In genomic region chrX:151151668-151152267, GRCh38 we compare ENCODE assay signal across 8 cellular contexts. TPM values are rescaled to one million over a fixed set of nuclear protein-coding genes. Genes with fewer than 3 reads are reported as not detected.
DNase-seq lines count a peak whose midpoint lies in the region; ATAC-seq and TF ChIP-seq lines count a peak whose summit lies in the region.

No MANE protein-coding gene starts in this region.

- POLR2A ChIA-PET in AG04450 (lab: Yijun Ruan, JAX), result no interaction called here
- POLR2A ChIA-PET in activated CD8-positive, alpha-beta T cell treated with anti-CD3 and anti-CD28 coated beads for 36 hours (lab: Charles Lee), result no interaction called here

- peaks cover 12% of the 10 kb centered on the region for H3K27me3 Mint-ChIP-seq in activated CD8-positive, alpha-beta T cell treated with anti-CD3 and anti-CD28 coated beads for 36 hours

- intact Hi-C loops in activated CD8-positive, alpha-beta T cell treated with anti-CD3 and anti-CD28 coated beads for 36 hours (cut with micrococcal nuclease), result loop anchor here (2.0 to 5.0 kb wide), 2 partner anchors 211 to 529 kb away; no protein-coding TSS in a partner anchor
- intact Hi-C loops in psoas muscle (cut with DNase I), result loop anchor here (2.0 to 10.0 kb wide), 3 partner anchors 529 to 1483 kb away; partner anchors contain the start of gene GABRQ (in 1 of the 2)

- H3K27ac ChIP-seq in AG04450 (ENCODE audit: low read depth, low read length), result no peak overlapping the region
- no peak overlapping the region for H3K27ac ChIP-seq in psoas muscle

- H3K27ac Mint-ChIP-seq in activated CD8-positive, alpha-beta T cell treated with anti-CD3 and anti-CD28 coated beads for 36 hours, result no peak overlapping the region

- CTCF ChIA-PET in AG04450 (lab: Charles Lee), result interaction anchor here (0.8 to 1.8 kb wide), 4 partner anchors 208 to 1479 kb away, joined by 3 to 8 read pairs (median 7); no protein-coding TSS in a partner anchor
- CTCF ChIA-PET in activated CD8-positive, alpha-beta T cell treated with anti-CD3 and anti-CD28 coated beads for 36 hours (lab: Charles Lee), result interaction anchor here (1.0 to 2.0 kb wide), 5 partner anchors 208 to 534 kb away, joined by 3 to 9 read pairs (median 5); no protein-coding TSS in a partner anchor

- ATAC-seq in HG02970 (IDR thresholded peaks at IDR 0.05; ENCODE audit: low FRiP score, unreplicated experiment) (peak; percentile 75), psoas muscle (peak in 2 of 4 donors; percentile 46 to 69)
- ATAC-seq in activated CD8-positive, alpha-beta T cell treated with anti-CD3 and anti-CD28 coated beads for 36 hours, result peak; percentile 45

- H3K4me3 Mint-ChIP-seq in activated CD8-positive, alpha-beta T cell treated with anti-CD3 and anti-CD28 coated beads for 36 hours, result no peak overlapping the region

- no peak for DNase-seq in AG04450 (ENCODE audit: low read depth, low spot score)
- peak; percentile 19 for DNase-seq in GM04504 (ENCODE audit: low read depth)
- peak; percentile 42 for DNase-seq in NCI-H2227 treated with DMSO at 0.1 percent for 48 hours (lab: John Stamatoyannopoulos, UW)
- DNase-seq in activated CD8-positive, alpha-beta T cell treated with anti-CD3 and anti-CD28 coated beads for 36 hours, result peak; percentile 29
- DNase-seq in fibroblast of villous mesenchyme (ENCODE audit: low read depth), result peak; percentile 51
- DNase-seq in psoas muscle, result no peak
- DNase-seq in activated CD4-positive, CD25-positive, alpha-beta regulatory T cell treated with anti-CD3 and anti-CD28 coated beads, Interleukin-2, amount 50 U/mL, for 72 hours, result no peak

- TF ChIP-seq CTCF in AG04450 (IDR thresholded peaks at IDR 0.05; ENCODE audit: low read depth, low read length) (peak; percentile 68), fibroblast of villous mesenchyme (IDR thresholded peaks at IDR 0.05; ENCODE audit: insufficient read depth, low read depth, low read length) (peak; percentile 68), psoas muscle (IDR thresholded peaks at IDR 0.05) (peak; percentile 76)
- TF ChIP-seq CTCF in activated CD8-positive, alpha-beta T cell treated with anti-CD3 and anti-CD28 coated beads for 36 hours (IDR thresholded peaks at IDR 0.05), result peak; percentile 58

- H3K4me1 Mint-ChIP-seq in activated CD8-positive, alpha-beta T cell treated with anti-CD3 and anti-CD28 coated beads for 36 hours (ENCODE audit: low read depth), result no peaks in the 10 kb centered on the region

- H3K4me3 ChIP-seq in AG04450 (ENCODE audit: low read depth, low read length) (no peak overlapping the region), fibroblast of villous mesenchyme (ENCODE audit: low read depth, low read length) (no peak overlapping the region), psoas muscle (no peak overlapping the region)

- H3K9me3 ChIP-seq in AG04450 (ENCODE audit: control insufficient read depth, insufficient read depth, low read length), result no peaks in the 10 kb centered on the region
- no peaks in the 10 kb centered on the region for H3K9me3 ChIP-seq in psoas muscle

- 34 to 39% (median 35%) methylated on average over 8 of the region's 8 CpGs for WGBS in psoas muscle, 3 donors

- H3K36me3 Mint-ChIP-seq in activated CD8-positive, alpha-beta T cell treated with anti-CD3 and anti-CD28 coated beads for 36 hours (ENCODE audit: low read depth), result no peaks in the 10 kb centered on the region

- no peaks in the 10 kb centered on the region for H3K9me3 Mint-ChIP-seq in activated CD8-positive, alpha-beta T cell treated with anti-CD3 and anti-CD28 coated beads for 36 hours

- H3K36me3 ChIP-seq in psoas muscle (ENCODE audit: insufficient read depth in 1 of 2, low read depth in 1 of 2), result no peaks in the 10 kb centered on the region

- H3K27me3 ChIP-seq in AG04450 (ENCODE audit: control insufficient read depth, insufficient read depth, low read length) (no peaks in the 10 kb centered on the region), psoas muscle (ENCODE audit: insufficient read depth in 3 of 3, low read length in 2 of 3) (peaks cover 0 to 10% (median 0%) of the 10 kb centered on the region in 3 donors)

- no peaks in the 10 kb centered on the region for H3K4me1 ChIP-seq in psoas muscle

RNA-seq across cellular contexts. Expression of gene GPR50, which starts 24.6 kb away (rescaled TPM):
- not detected in 2 replicates for polyA plus RNA-seq in AG04450 (2011; rRNA removed)
- not detected in 2 replicates for polyA minus RNA-seq in AG04450 (2011; rRNA and poly(A)+ RNA removed)
- not detected for total RNA-seq in activated CD8-positive, alpha-beta T cell treated with anti-CD3 and anti-CD28 coated beads for 36 hours
- total RNA-seq in fibroblast of villous mesenchyme, result not detected in 2 replicates
- total RNA-seq in psoas muscle, result not detected
- polyA plus RNA-seq in psoas muscle, result not detected

Comparison
In these comparisons a context has a peak if more than half of its experiments do, and no peak if none do; other contexts are left out.
1. DNase-seq: peak in GM04504 (single experiment), NCI-H2227 treated with DMSO at 0.1 percent for 48 hours (single experiment), activated CD8-positive, alpha-beta T cell treated with anti-CD3 and anti-CD28 coated beads for 36 hours (single experiment) and fibroblast of villous mesenchyme (single experiment); none in AG04450 (single experiment), psoas muscle (0 of 2) and activated CD4-positive, CD25-positive, alpha-beta regulatory T cell treated with anti-CD3 and anti-CD28 coated beads, Interleukin-2, amount 50 U/mL, for 72 hours (single experiment).
2. Peak in every context shown above with its lines, with median percentiles within 50 percentile points of each other: CTCF ChIP-seq.